In the genomic region with DNA sequence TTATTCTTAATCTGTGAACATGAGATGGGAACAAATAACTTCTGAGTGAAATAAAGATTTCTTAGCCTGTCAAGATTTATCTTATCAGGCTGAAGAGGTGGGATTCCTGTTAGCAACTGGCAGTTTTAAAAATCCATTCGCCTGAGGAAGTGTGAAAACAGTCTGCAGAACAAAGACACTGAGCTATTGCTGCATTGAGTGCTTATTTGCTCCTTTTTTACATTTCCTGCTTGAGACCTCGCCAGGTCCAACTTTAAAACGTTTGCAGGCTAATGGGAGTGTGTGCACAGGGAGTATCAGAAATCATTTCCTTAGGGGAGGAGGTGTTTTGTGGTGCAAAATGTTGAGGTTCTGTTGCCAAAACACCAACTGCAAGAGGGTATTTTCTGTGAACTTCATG, we compare ENCODE assay signal across 1 cellular context.
TF ChIP-seq lines count a peak whose summit lies in the region.

No MANE protein-coding gene starts in this region.

TF ChIP-seq in GM23338, 12 proteins besides CTCF, POLR2A, EP300 and RAD21 (continued from another document):
- TF ChIP-seq CREB1 (CRISPR knock-in tag; IDR thresholded peaks at IDR 0.05; ENCODE audit: low read depth) (no peak), STAT1 (IDR thresholded peaks at IDR 0.05; ENCODE audit: unreplicated experiment) (no peak)
